11 cellular contexts compared by ENCODE assay signal in genomic region chr15:99433757-99434211, GRCh38.
DNase-seq lines count a peak whose midpoint lies in the region; ATAC-seq and TF ChIP-seq lines count a peak whose summit lies in the region.
"Had no signal": no experiment of that assay in that cellular context is flagged by ENCODE, and none has a peak within 500 bp of the region (broad histone marks: within the 10 kb centered on the region; RNA-seq: fewer than 3 reads in every experiment).

No MANE protein-coding gene starts in this region.

- intact Hi-C loops in natural killer cell (cut with micrococcal nuclease) = no loop called here
- intact Hi-C loops in dendritic cell treated with granulocyte-macrophage colony-stimulating factor and Interleukin-4, amounts not matched to agents 40 ng/mL and 50 ng/mL, for 4 days (cut with micrococcal nuclease) = no loop called here
- intact Hi-C loops in naive thymus-derived CD4-positive, alpha-beta T cell (cut with micrococcal nuclease) = no loop called here

- TF ChIP-seq CTCF in natural killer cell (IDR thresholded peaks at IDR 0.05) = no peak

- no peak overlapping the region for H3K4me3 Mint-ChIP-seq in natural killer cell
- no peak overlapping the region for H3K4me3 Mint-ChIP-seq in natural killer cell treated with Interleukin-12 subunit alpha and Interleukin-12 subunit beta and Interleukin-15 and Interleukin-18, amount 100 ng/mL, for 72 hours
- H3K4me3 Mint-ChIP-seq in dendritic cell treated with granulocyte-macrophage colony-stimulating factor and Interleukin-4, amounts not matched to agents 40 ng/mL and 50 ng/mL, for 4 days = no peak overlapping the region
- peak overlapping the region in 8 of 10 donors; percentile 39 to 69 (median 53) for H3K4me3 Mint-ChIP-seq in naive thymus-derived CD4-positive, alpha-beta T cell
- H3K4me3 Mint-ChIP-seq: activated T-helper 17 cell treated with anti-CD3 and anti-CD28 coated beads, Interleukin-2, amount 50 U/mL, for 72 hours had no signal

- POLR2A ChIA-PET in naive thymus-derived CD4-positive, alpha-beta T cell (lab: Charles Lee) = interaction anchor here (0.5 to 6.8 kb wide), 6 partner anchors 10 to 229 kb away, joined by 3 to 71 read pairs (median 11); partner anchors contain the start of gene MEF2A

- H3K36me3 ChIP-seq in naive thymus-derived CD4-positive, alpha-beta T cell (ENCODE audit: control insufficient read depth in 2 of 3, insufficient read depth in 3 of 3, low read length in 3 of 3) = no peaks in the 10 kb centered on the region
- H3K36me3 ChIP-seq: pancreas had no signal

- ATAC-seq in natural killer cell = no peak
- ATAC-seq in natural killer cell treated with Interleukin-12 subunit alpha and Interleukin-12 subunit beta and Interleukin-15 and Interleukin-18, amount 100 ng/mL, for 72 hours = no peak
- no peak for ATAC-seq in naive thymus-derived CD4-positive, alpha-beta T cell
- ATAC-seq in GM21447 (IDR thresholded peaks at IDR 0.05; ENCODE audit: unreplicated experiment) = no peak
- ATAC-seq in GM21528 (IDR thresholded peaks at IDR 0.05; ENCODE audit: low FRiP score, unreplicated experiment) = no peak
- ATAC-seq: activated T-helper 17 cell treated with anti-CD3 and anti-CD28 coated beads, Interleukin-2, amount 50 U/mL, for 72 hours had no signal

- no peaks in the 10 kb centered on the region for H3K9me3 ChIP-seq in naive thymus-derived CD4-positive, alpha-beta T cell (ENCODE audit: control insufficient read depth in 2 of 3, low read length in 3 of 3)
- H3K9me3 ChIP-seq: pancreas had no signal

- DNase-seq in natural killer cell = peak; percentile 7
- DNase-seq in natural killer cell treated with Interleukin-12 subunit alpha and Interleukin-12 subunit beta and Interleukin-15 and Interleukin-18, amount 100 ng/mL, for 72 hours (ENCODE audit: low spot score) = no peak
- no peak for DNase-seq in naive thymus-derived CD4-positive, alpha-beta T cell
- DNase-seq in NCI-H69 (lab: John Stamatoyannopoulos, UW) = no peak
- DNase-seq in D341Med (ENCODE audit: low spot score) = no peak
- DNase-seq: NCI-H2081 had no signal

- CTCF ChIA-PET in naive thymus-derived CD4-positive, alpha-beta T cell (lab: Charles Lee) = interaction anchor here (1.2 to 1.6 kb wide), 2 partner anchors 10 kb away, joined by 7 read pairs; no protein-coding TSS in a partner anchor

- no peaks in the 10 kb centered on the region for H3K36me3 Mint-ChIP-seq in natural killer cell
- H3K36me3 Mint-ChIP-seq in natural killer cell treated with Interleukin-12 subunit alpha and Interleukin-12 subunit beta and Interleukin-15 and Interleukin-18, amount 100 ng/mL, for 72 hours = no peaks in the 10 kb centered on the region
- H3K36me3 Mint-ChIP-seq in dendritic cell treated with granulocyte-macrophage colony-stimulating factor and Interleukin-4, amounts not matched to agents 40 ng/mL and 50 ng/mL, for 4 days (ENCODE audit: low read depth) = no peaks in the 10 kb centered on the region
- no peaks in the 10 kb centered on the region for H3K36me3 Mint-ChIP-seq in naive thymus-derived CD4-positive, alpha-beta T cell

- H3K4me1 Mint-ChIP-seq in natural killer cell = no peaks in the 10 kb centered on the region
- no peaks in the 10 kb centered on the region for H3K4me1 Mint-ChIP-seq in natural killer cell treated with Interleukin-12 subunit alpha and Interleukin-12 subunit beta and Interleukin-15 and Interleukin-18, amount 100 ng/mL, for 72 hours (ENCODE audit: low read depth in 2 of 2)
- H3K4me1 Mint-ChIP-seq in dendritic cell treated with granulocyte-macrophage colony-stimulating factor and Interleukin-4, amounts not matched to agents 40 ng/mL and 50 ng/mL, for 4 days (ENCODE audit: low read depth) = peaks cover 57% of the 10 kb centered on the region
- peaks cover 7 to 77% (median 55%) of the 10 kb centered on the region in 7 donors for H3K4me1 Mint-ChIP-seq in naive thymus-derived CD4-positive, alpha-beta T cell
- H3K4me1 Mint-ChIP-seq: activated T-helper 17 cell treated with anti-CD3 and anti-CD28 coated beads, Interleukin-2, amount 50 U/mL, for 72 hours had no signal

- H3K27me3 Mint-ChIP-seq in natural killer cell (ENCODE audit: low read depth in 2 of 2) = peaks cover 0 to 2% of the 10 kb centered on the region in 2 donors
- peaks cover 0 to 3% of the 10 kb centered on the region in 2 donors for H3K27me3 Mint-ChIP-seq in natural killer cell treated with Interleukin-12 subunit alpha and Interleukin-12 subunit beta and Interleukin-15 and Interleukin-18, amount 100 ng/mL, for 72 hours
- peaks cover 35% of the 10 kb centered on the region for H3K27me3 Mint-ChIP-seq in dendritic cell treated with granulocyte-macrophage colony-stimulating factor and Interleukin-4, amounts not matched to agents 40 ng/mL and 50 ng/mL, for 4 days
- H3K27me3 Mint-ChIP-seq in naive thymus-derived CD4-positive, alpha-beta T cell = peaks cover 0 to 9% (median 0%) of the 10 kb centered on the region in 5 donors
- H3K27me3 Mint-ChIP-seq: activated T-helper 17 cell treated with anti-CD3 and anti-CD28 coated beads, Interleukin-2, amount 50 U/mL, for 72 hours had no signal

- no peak overlapping the region for H3K27ac ChIP-seq in naive thymus-derived CD4-positive, alpha-beta T cell (ENCODE audit: low read depth, low read length)
- H3K27ac ChIP-seq: pancreas had no signal

- no peaks in the 10 kb centered on the region for H3K9me3 Mint-ChIP-seq in natural killer cell
- no peaks in the 10 kb centered on the region for H3K9me3 Mint-ChIP-seq in natural killer cell treated with Interleukin-12 subunit alpha and Interleukin-12 subunit beta and Interleukin-15 and Interleukin-18, amount 100 ng/mL, for 72 hours
- H3K9me3 Mint-ChIP-seq in dendritic cell treated with granulocyte-macrophage colony-stimulating factor and Interleukin-4, amounts not matched to agents 40 ng/mL and 50 ng/mL, for 4 days = no peaks in the 10 kb centered on the region
- peaks cover 0 to 2% (median 0%) of the 10 kb centered on the region in 11 donors for H3K9me3 Mint-ChIP-seq in naive thymus-derived CD4-positive, alpha-beta T cell
- H3K9me3 Mint-ChIP-seq: activated T-helper 17 cell treated with anti-CD3 and anti-CD28 coated beads, Interleukin-2, amount 50 U/mL, for 72 hours had no signal

- H3K27me3 ChIP-seq in naive thymus-derived CD4-positive, alpha-beta T cell (ENCODE audit: control insufficient read depth in 2 of 2, insufficient read depth in 2 of 2, low read length in 2 of 2) = no peaks in the 10 kb centered on the region
- H3K27me3 ChIP-seq: pancreas had no signal

- no peak overlapping the region for H3K27ac Mint-ChIP-seq in natural killer cell
- H3K27ac Mint-ChIP-seq in natural killer cell treated with Interleukin-12 subunit alpha and Interleukin-12 subunit beta and Interleukin-15 and Interleukin-18, amount 100 ng/mL, for 72 hours = no peak overlapping the region
- H3K27ac Mint-ChIP-seq in dendritic cell treated with granulocyte-macrophage colony-stimulating factor and Interleukin-4, amounts not matched to agents 40 ng/mL and 50 ng/mL, for 4 days = peak overlapping the region; percentile 82
- H3K27ac Mint-ChIP-seq in naive thymus-derived CD4-positive, alpha-beta T cell = peak overlapping the region in 8 of 9 donors; percentile 48 to 88 (median 74)
- H3K27ac Mint-ChIP-seq: activated T-helper 17 cell treated with anti-CD3 and anti-CD28 coated beads, Interleukin-2, amount 50 U/mL, for 72 hours had no signal

- peak overlapping the region; percentile 33 for H3K4me3 ChIP-seq in naive thymus-derived CD4-positive, alpha-beta T cell (ENCODE audit: low read length)
- H3K4me3 ChIP-seq: pancreas had no signal

- H3K4me1 ChIP-seq in naive thymus-derived CD4-positive, alpha-beta T cell (ENCODE audit: control insufficient read depth in 2 of 2, insufficient read depth in 2 of 2, low read length in 2 of 2) = peaks cover 0 to 57% of the 10 kb centered on the region in 2 donors

Comparison
In these comparisons a context has a peak if more than half of its experiments do, and no peak if none do; other contexts are left out.
1. H3K27ac Mint-ChIP-seq: peak in dendritic cell treated with granulocyte-macrophage colony-stimulating factor and Interleukin-4, amounts not matched to agents 40 ng/mL and 50 ng/mL, for 4 days (single experiment) and naive thymus-derived CD4-positive, alpha-beta T cell (8 of 9); none in natural killer cell (0 of 2) and natural killer cell treated with Interleukin-12 subunit alpha and Interleukin-12 subunit beta and Interleukin-15 and Interleukin-18, amount 100 ng/mL, for 72 hours (0 of 2).
2. H3K4me3 Mint-ChIP-seq: peak in naive thymus-derived CD4-positive, alpha-beta T cell (8 of 10); none in natural killer cell (single experiment), natural killer cell treated with Interleukin-12 subunit alpha and Interleukin-12 subunit beta and Interleukin-15 and Interleukin-18, amount 100 ng/mL, for 72 hours (single experiment) and dendritic cell treated with granulocyte-macrophage colony-stimulating factor and Interleukin-4, amounts not matched to agents 40 ng/mL and 50 ng/mL, for 4 days (single experiment).